In genomic region chr13:33970746-33971145, GRCh38 we compare ENCODE assay signal across 35 cellular contexts.
"Had no signal": no experiment of that assay in that cellular context is flagged by ENCODE, and none has a peak within 500 bp of the region (broad histone marks: within the 10 kb centered on the region; RNA-seq: fewer than 3 reads in every experiment).

No MANE protein-coding gene starts in this region.

- H3K9me3 ChIP-seq: adrenal gland, body of pancreas, breast epithelium had no signal

- H3K4me1 ChIP-seq: adrenal gland, breast epithelium had no signal

- ATAC-seq: activated CD4-positive, alpha-beta T cell treated with anti-CD3 and anti-CD28 coated beads for 36 hours; activated CD8-positive, alpha-beta memory T cell treated with anti-CD3 and anti-CD28 coated beads, Interleukin-2, amount 10 ng/mL, durations not matched to agents 7 days and 5 days; activated CD8-positive, alpha-beta T cell treated with anti-CD3 and anti-CD28 coated beads, Interleukin-2, amount 10 ng/mL, durations not matched to agents 7 days and 5 days; activated naive CD4-positive, alpha-beta T cell treated with anti-CD3 and anti-CD28 coated beads, Interleukin-2, amount 50 U/mL, for 72 hours; body of pancreas had no signal

- H3K4me3 ChIP-seq: adrenal gland, body of pancreas, breast epithelium had no signal

- DNase-seq: activated B cell treated with CpG ODN at 0.5 μM for 24 hours; activated CD4-positive, alpha-beta memory T cell treated with anti-CD3 and anti-CD28 coated beads, Interleukin-2, amount 10 ng/mL, durations not matched to agents 7 days and 5 days; activated CD4-positive, alpha-beta T cell treated with anti-CD3 and anti-CD28 coated beads for 1 hour; activated CD4-positive, alpha-beta T cell treated with anti-CD3 and anti-CD28 coated beads for 36 hours; activated CD4-positive, alpha-beta T cell treated with anti-CD3 and anti-CD28 coated beads for 48 hours; activated CD4-positive, alpha-beta T cell treated with anti-CD3 and anti-CD28 coated beads, Interleukin-2, amount 10 ng/mL, durations not matched to agents 7 days and 5 days; activated CD4-positive, alpha-beta T cell treated with anti-CD3 and anti-CD28 coated beads, Interleukin-2, amount 50 U/mL, for 48 hours; activated CD8-positive, alpha-beta memory T cell treated with anti-CD3 and anti-CD28 coated beads for 24 hours; activated CD8-positive, alpha-beta memory T cell treated with anti-CD3 and anti-CD28 coated beads, Interleukin-2, amount 10 ng/mL, durations not matched to agents 7 days and 5 days; activated CD8-positive, alpha-beta memory T cell treated with anti-CD3 and anti-CD28 coated beads, Interleukin-2, amount 50 U/mL, for 48 hours; activated CD8-positive, alpha-beta T cell treated with anti-CD3 and anti-CD28 coated beads, Interleukin-2, amount 10 ng/mL, durations not matched to agents 7 days and 5 days; activated effector memory CD4-positive, alpha-beta T cell treated with anti-CD3 and anti-CD28 coated beads, Interleukin-2, amount 50 U/mL, for 16 hours; activated gamma-delta T cell treated with Interleukin-2 at 50 U/mL for 16 hours; activated naive CD4-positive, alpha-beta T cell; activated naive CD4-positive, alpha-beta T cell treated with anti-CD3 and anti-CD28 coated beads for 36 hours; activated naive CD4-positive, alpha-beta T cell treated with anti-CD3 and anti-CD28 coated beads, Interleukin-2, amount 50 U/mL, for 16 hours; activated naive CD8-positive, alpha-beta T cell treated with anti-CD3 and anti-CD28 coated beads for 36 hours; activated T-cell treated with anti-CD3 and anti-CD28 coated beads, Interleukin-2, amount 50 U/mL, for 24 hours; activated T-cell treated with anti-CD3 and anti-CD28 coated beads, Interleukin-2, amount 50 U/mL, for 48 hours; adrenal gland; amniotic stem cell; aorta; body of pancreas; brain microvascular endothelial cell; caudate nucleus; cerebellar nuclear complex; SW 1271; T-helper 1 cell; T-helper 2 cell; T-helper 9 cell had no signal

- FAIRE-seq: astrocyte, TTC549 had no signal

- H3K36me3 ChIP-seq: adrenal gland, brain microvascular endothelial cell, breast epithelium had no signal

- H3K27me3 ChIP-seq: adrenal gland, body of pancreas, brain microvascular endothelial cell, breast epithelium had no signal

- H3K27ac ChIP-seq: adrenal gland, body of pancreas, brain microvascular endothelial cell, breast epithelium, VCaP had no signal
